1 cellular context compared by ENCODE assay signal in the genomic region with DNA sequence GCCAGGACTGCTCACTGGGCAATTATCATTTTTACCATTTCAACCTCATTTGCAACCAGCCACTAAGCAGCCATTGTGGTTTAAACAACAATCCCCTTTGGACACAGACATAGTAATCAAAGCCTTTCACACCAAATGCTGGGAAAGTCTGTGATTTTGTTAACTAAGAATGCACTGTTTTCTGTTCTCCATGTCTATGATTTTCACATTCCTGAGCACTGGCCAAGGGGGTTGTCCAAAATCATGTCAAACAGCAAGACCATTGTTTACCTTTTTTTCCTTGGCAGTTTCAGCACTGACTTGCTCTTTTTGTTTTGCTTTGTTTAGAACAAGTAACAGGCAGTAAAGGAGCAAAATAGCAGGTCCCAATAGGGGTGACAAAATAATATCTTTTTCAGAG.
TF ChIP-seq lines count a peak whose summit lies in the region.

No MANE protein-coding gene starts in this region.

TF ChIP-seq in IMR-90, 13 proteins besides CTCF, POLR2A, EP300 and RAD21:
- no peak for TF ChIP-seq NFE2L2 (IDR thresholded peaks at IDR 0.05; ENCODE audit: low read depth, low read length)
- TF ChIP-seq RFX5 (IDR thresholded peaks at IDR 0.05; ENCODE audit: low read depth, low read length), result no peak
- TF ChIP-seq MAFK (IDR thresholded peaks at IDR 0.05; ENCODE audit: low read depth, low read length), result no peak
- TF ChIP-seq, protein P1, sequence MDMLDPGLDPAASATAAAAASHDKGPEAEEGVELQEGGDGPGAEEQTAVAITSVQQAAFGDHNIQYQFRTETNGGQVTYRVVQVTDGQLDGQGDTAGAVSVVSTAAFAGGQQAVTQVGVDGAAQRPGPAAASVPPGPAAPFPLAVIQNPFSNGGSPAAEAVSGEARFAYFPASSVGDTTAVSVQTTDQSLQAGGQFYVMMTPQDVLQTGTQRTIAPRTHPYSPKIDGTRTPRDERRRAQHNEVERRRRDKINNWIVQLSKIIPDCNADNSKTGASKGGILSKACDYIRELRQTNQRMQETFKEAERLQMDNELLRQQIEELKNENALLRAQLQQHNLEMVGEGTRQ (IDR thresholded peaks at IDR 0.05; ENCODE audit: low read depth, low read length), result no peak
- no peak for TF ChIP-seq MXI1 (IDR thresholded peaks at IDR 0.05; ENCODE audit: borderline replicate concordance, low read depth, low read length)
- TF ChIP-seq CHD1 (IDR thresholded peaks at IDR 0.05; ENCODE audit: low read depth, low read length), result no peak
- no peak for TF ChIP-seq MAZ (IDR thresholded peaks at IDR 0.05; ENCODE audit: borderline replicate concordance, low read depth, low read length)
- no peak for TF ChIP-seq FOS (IDR thresholded peaks at IDR 0.05; ENCODE audit: low read depth, low read length)
- TF ChIP-seq, protein P2, sequence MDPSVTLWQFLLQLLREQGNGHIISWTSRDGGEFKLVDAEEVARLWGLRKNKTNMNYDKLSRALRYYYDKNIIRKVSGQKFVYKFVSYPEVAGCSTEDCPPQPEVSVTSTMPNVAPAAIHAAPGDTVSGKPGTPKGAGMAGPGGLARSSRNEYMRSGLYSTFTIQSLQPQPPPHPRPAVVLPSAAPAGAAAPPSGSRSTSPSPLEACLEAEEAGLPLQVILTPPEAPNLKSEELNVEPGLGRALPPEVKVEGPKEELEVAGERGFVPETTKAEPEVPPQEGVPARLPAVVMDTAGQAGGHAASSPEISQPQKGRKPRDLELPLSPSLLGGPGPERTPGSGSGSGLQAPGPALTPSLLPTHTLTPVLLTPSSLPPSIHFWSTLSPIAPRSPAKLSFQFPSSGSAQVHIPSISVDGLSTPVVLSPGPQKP (IDR thresholded peaks at IDR 0.05; ENCODE audit: borderline replicate concordance, low read depth, low read length), result no peak
- TF ChIP-seq RCOR1 (IDR thresholded peaks at IDR 0.05; ENCODE audit: insufficient replicate concordance, low read length), result no peak
- TF ChIP-seq BHLHE40 (IDR thresholded peaks at IDR 0.05; ENCODE audit: low read depth, low read length), result no peak
- TF ChIP-seq CEBPB (IDR thresholded peaks at IDR 0.05; ENCODE audit: low read depth, low read length), result no peak
- no peak for TF ChIP-seq SMC3 (IDR thresholded peaks at IDR 0.05; ENCODE audit: low read depth, low read length)
